In genomic region chr10:14864466-14864865, GRCh38 we compare ENCODE assay signal across 2 cellular contexts. TPM values are rescaled to one million over a fixed set of nuclear protein-coding genes. Genes with fewer than 3 reads are reported as not detected.
"Had no signal": no experiment of that assay in that cellular context is flagged by ENCODE, and none has a peak within 500 bp of the region (broad histone marks: within the 10 kb centered on the region; RNA-seq: fewer than 3 reads in every experiment).

No MANE protein-coding gene starts in this region.

RNA-seq across cellular contexts. Expression of gene CDNF, which starts 26.6 kb away (rescaled TPM):
- total RNA-seq: epithelial cell of proximal tubule, glomerular endothelial cell had no signal
